Comparison of ENCODE assay signal across 10 cellular contexts in genomic region chr12:57740656-57741412, GRCh38. TPM values are rescaled to one million over a fixed set of nuclear protein-coding genes. Genes with fewer than 3 reads are reported as not detected.
A peak's percentile ranks its signal among the peaks of the same experiment; 100 is the strongest.
DNase-seq lines count a peak whose midpoint lies in the region; ATAC-seq, FAIRE-seq and TF ChIP-seq lines count a peak whose summit lies in the region.
"Had no signal": no experiment of that assay in that cellular context is flagged by ENCODE, and none has a peak within 500 bp of the region (broad histone marks: within the 10 kb centered on the region; RNA-seq: fewer than 3 reads in every experiment).

No MANE protein-coding gene starts in this region.

- peak; percentile 56 to 57 for DNase-seq in stimulated activated CD4-positive, alpha-beta T cell treated with anti-CD3 and anti-CD28 coated beads, Interleukin-2, amount 100 ng/mL, for 48 hours
- no peak for DNase-seq in SKM-1 treated with dmso at 0.1 percent for 144 hours (lab: John Stamatoyannopoulos, UW; ENCODE audit: unreplicated experiment)
- DNase-seq in HepG2 (ENCODE audit: low spot score) = no peak
- no peak for DNase-seq in amniotic stem cell (lab: John Stamatoyannopoulos, UW)

- intact Hi-C loops in HepG2 (cut with micrococcal nuclease; ENCODE audit: unreplicated experiment) = no loop called here

- BruUV-seq in HepG2 (replicated peaks; lab: Mats Ljungman, UMichigan) = no TSS peak

- H3K79me2 ChIP-seq in SU-DHL-6 (ENCODE audit: insufficient read depth, low read length) (peaks cover 12% of the 10 kb centered on the region), HepG2 (ENCODE audit: insufficient read depth, low read length) (peaks cover 6% of the 10 kb centered on the region)

- TF ChIP-seq POLR2A in HepG2 (IDR thresholded peaks at IDR 0.05; ENCODE audit: insufficient read depth in 1 of 2, low read depth in 2 of 2, low read length in 2 of 2) = no peak

- WGBS in HepG2 (ENCODE audit: low lambda C conversion rate) = 57% methylated on average over 5 of the region's 5 CpGs

- in situ Hi-C loops in HepG2 (cut with HindIII; ENCODE audit: extremely low pct_ligation_motif_present, low pct_unique_long_range_greater_than_20kb) = no loop called here

- CTCF ChIA-PET in HepG2 (lab: Yijun Ruan, JAX; ENCODE audit: low intra/inter-chr PET ratio, low total read pairs) = no interaction called here

- H4K20me1 ChIP-seq in SU-DHL-6 (ENCODE audit: low read depth, low read length) = no peaks in the 10 kb centered on the region
- no peaks in the 10 kb centered on the region for H4K20me1 ChIP-seq in HepG2 (ENCODE audit: insufficient read depth, low read length)

- H3F3A ChIP-seq in SU-DHL-6 (ENCODE audit: insufficient read depth) = peaks cover 10% of the 10 kb centered on the region; the same call in 1 of the 2 replicates

- H3K27me3 ChIP-seq in SU-DHL-6 (ENCODE audit: low read length) (no peaks in the 10 kb centered on the region), HepG2 (ENCODE audit: control insufficient read depth in 1 of 2, insufficient read depth in 2 of 2, low read length in 2 of 2) (peaks cover 12 to 44% of the 10 kb centered on the region in 2 experiments; a peak in 4 of 5 replicates)

- peak; percentile 64 for ATAC-seq in GM18858 (IDR thresholded peaks at IDR 0.05; ENCODE audit: unreplicated experiment)
- peak; percentile 38 for ATAC-seq in HG02840 (IDR thresholded peaks at IDR 0.05; ENCODE audit: low FRiP score, unreplicated experiment)
- ATAC-seq in HepG2 = no peak
- ATAC-seq: Panc1 had no signal

- H3K36me3 ChIP-seq in SU-DHL-6 (ENCODE audit: low read length) (no peaks in the 10 kb centered on the region), HepG2 (replicated peaks in 1 of 2; ENCODE audit: control insufficient read depth in 1 of 2, insufficient read depth in 2 of 2, low read length in 2 of 2) (0 out of 5 replicates have a peak, but pooled peaks cover 0 to 4% of the 10 kb centered on the region in 2 experiments)

- POLR2A ChIA-PET in HepG2 (lab: Yijun Ruan, JAX) = no interaction called here

- peak overlapping the region; percentile 68 for H3K4me3 ChIP-seq in SU-DHL-6 (ENCODE audit: insufficient read depth, low read length, poor library complexity, severe bottlenecking)
- H3K4me3 ChIP-seq in HepG2 (replicated peaks in 1 of 3; ENCODE audit: insufficient read depth in 1 of 3, low read depth in 2 of 3, low read length in 3 of 3) = no peak overlapping the region

- no peak overlapping the region for H3K27ac ChIP-seq in SU-DHL-6 (ENCODE audit: low read depth, low read length)
- H3K27ac ChIP-seq in angular gyrus (ENCODE audit: low read depth, low read length) = peak overlapping the region; percentile 35
- no peak overlapping the region for H3K27ac ChIP-seq in HepG2 (ENCODE audit: extremely low read length, insufficient read depth, low read length)

- no peak overlapping the region for H2AFZ ChIP-seq in SU-DHL-6 (ENCODE audit: low read depth, low read length, severe bottlenecking)
- no peak overlapping the region for H2AFZ ChIP-seq in HepG2 (ENCODE audit: low read length)

- H3K9ac ChIP-seq in SU-DHL-6 (ENCODE audit: low read length) (peak overlapping the region; percentile 68), HepG2 (ENCODE audit: insufficient read depth, low read depth, low read length) (no peak overlapping the region)

- FAIRE-seq in HepG2 (lab: Jason Lieb, UNC) = no peak
- FAIRE-seq: keratinocyte had no signal

- H3K4me2 ChIP-seq in SU-DHL-6 (ENCODE audit: low read depth, low read length, poor library complexity, severe bottlenecking) (peak overlapping the region; percentile 91), HepG2 (ENCODE audit: low read depth, low read length) (no peak overlapping the region)

- no peak for TF ChIP-seq RAD21 in HepG2 (CRISPR knock-in tag; IDR thresholded peaks at IDR 0.05)

- no peaks in the 10 kb centered on the region for H3K9me2 ChIP-seq in SU-DHL-6 (replicated peaks; ENCODE audit: insufficient read depth, low read length)

- TF ChIP-seq CTCF in SU-DHL-6 (IDR thresholded peaks at IDR 0.05; ENCODE audit: insufficient read depth, low read length, poor library complexity, severe bottlenecking) (no peak), HepG2 (CRISPR knock-in tag; IDR thresholded peaks at IDR 0.05) (no peak)

- TF ChIP-seq EP300 in HepG2 (IDR thresholded peaks at IDR 0.05; ENCODE audit: low read depth in 2 of 2, low read length in 2 of 2) (no peak), HepG2 (CRISPR knock-in tag; IDR thresholded peaks at IDR 0.05; ENCODE audit: borderline replicate concordance) (no peak)

- H3K9me3 ChIP-seq in SU-DHL-6 (ENCODE audit: insufficient read depth, low read length) = no peaks in the 10 kb centered on the region
- no peaks in the 10 kb centered on the region for H3K9me3 ChIP-seq in HepG2 (ENCODE audit: low read length)

- H3K4me1 ChIP-seq in HepG2 (ENCODE audit: insufficient read depth, low read length) = peaks cover 57% of the 10 kb centered on the region

RNA-seq across cellular contexts. Expression of gene AGAP2, which starts 2.3 kb away (rescaled TPM):
- 0.38 and 0.81 TPM in 2 replicates for total RNA-seq in HepG2 (2016; rRNA removed; fragmentation: Illumina TruSeq; extraction: Trizol)
- total RNA-seq in HepG2 (2016; cell fraction: cytosol; rRNA removed; fragmentation: Illumina TruSeq; extraction: Trizol; ENCODE audit: low read depth) = 0.10 and 0.18 TPM in 2 replicates
- 0.45 and 0.91 TPM in 2 replicates for total RNA-seq in HepG2 (2016; cell fraction: insoluble cytoplasmic fraction; rRNA removed; fragmentation: Illumina TruSeq; extraction: Trizol)
- 0.24 and 0.49 TPM in 2 replicates for total RNA-seq in HepG2 (2016; cell fraction: membrane; rRNA removed; fragmentation: Illumina TruSeq; extraction: Trizol)
- 0.44 and 0.71 TPM in 2 replicates for total RNA-seq in HepG2 (2016; cell fraction: nucleus; rRNA removed; fragmentation: Illumina TruSeq; extraction: Trizol)
- polyA plus RNA-seq in HepG2 (2011; rRNA removed) = 0.45 and 0.73 TPM in 2 replicates
- polyA plus RNA-seq in HepG2 (2011; cell fraction: cytosol; rRNA removed) = 0.50 and 0.87 TPM in 2 replicates
- 1.0 and 1.5 TPM in 2 replicates for polyA plus RNA-seq in HepG2 (2011; cell fraction: nucleus; rRNA removed)
- 0.23 and 0.31 TPM in 2 replicates for polyA plus RNA-seq in HepG2 (2012)
- 0.33 and 0.42 TPM in 2 replicates for polyA plus RNA-seq in HepG2 (2016; cell fraction: cytosol; fragmentation: Illumina TruSeq; extraction: Trizol; ENCODE audit: low read depth)
- 0.57 and 0.95 TPM in 2 replicates for polyA plus RNA-seq in HepG2 (2016; cell fraction: insoluble cytoplasmic fraction; fragmentation: Illumina TruSeq; extraction: Trizol; ENCODE audit: low read depth)
- 0.10 and 0.23 TPM in 2 replicates for polyA plus RNA-seq in HepG2 (2016; cell fraction: membrane; fragmentation: Illumina TruSeq; extraction: Trizol; ENCODE audit: low read depth)
- 0.37 and 1.3 TPM in 2 replicates for polyA plus RNA-seq in HepG2 (2016; cell fraction: nucleus; fragmentation: Illumina TruSeq; extraction: Trizol; ENCODE audit: insufficient read depth, low read depth)
- 0.42 and 0.96 TPM in 2 replicates for polyA minus RNA-seq in HepG2 (2011; rRNA and poly(A)+ RNA removed; ENCODE audit: low replicate concordance)
- polyA minus RNA-seq in HepG2 (2011; cell fraction: cytosol; rRNA and poly(A)+ RNA removed) = 0.70 and 0.79 TPM in 2 replicates
- 0.90 and 1.5 TPM in 2 replicates for polyA minus RNA-seq in HepG2 (2011; cell fraction: nucleus; rRNA and poly(A)+ RNA removed)

RNA-seq across cellular contexts. Expression of gene TSPAN31, which starts 4.0 kb away (rescaled TPM):
- total RNA-seq in HepG2 (2016; rRNA removed; fragmentation: Illumina TruSeq; extraction: Trizol) = 5.4 and 10.4 TPM in 2 replicates
- 3.1 and 3.3 TPM in 2 replicates for total RNA-seq in HepG2 (2016; cell fraction: cytosol; rRNA removed; fragmentation: Illumina TruSeq; extraction: Trizol; ENCODE audit: low read depth)
- total RNA-seq in HepG2 (2016; cell fraction: insoluble cytoplasmic fraction; rRNA removed; fragmentation: Illumina TruSeq; extraction: Trizol) = 7.8 and 11.5 TPM in 2 replicates
- 6.1 and 6.3 TPM in 2 replicates for total RNA-seq in HepG2 (2016; cell fraction: membrane; rRNA removed; fragmentation: Illumina TruSeq; extraction: Trizol)
- total RNA-seq in HepG2 (2016; cell fraction: nucleus; rRNA removed; fragmentation: Illumina TruSeq; extraction: Trizol) = 8.7 and 15.1 TPM in 2 replicates
- 24.6 and 27.3 TPM in 2 replicates for polyA plus RNA-seq in HepG2 (2011; rRNA removed)
- polyA plus RNA-seq in HepG2 (2011; cell fraction: cytosol; rRNA removed) = 19.3 and 22.2 TPM in 2 replicates
- 26.2 and 31.2 TPM in 2 replicates for polyA plus RNA-seq in HepG2 (2011; cell fraction: nucleus; rRNA removed)
- polyA plus RNA-seq in HepG2 (2012) = 17.1 and 17.8 TPM in 2 replicates
- polyA plus RNA-seq in HepG2 (2016; cell fraction: cytosol; fragmentation: Illumina TruSeq; extraction: Trizol; ENCODE audit: low read depth) = 3.2 and 4.3 TPM in 2 replicates
- 6.6 and 6.9 TPM in 2 replicates for polyA plus RNA-seq in HepG2 (2016; cell fraction: insoluble cytoplasmic fraction; fragmentation: Illumina TruSeq; extraction: Trizol; ENCODE audit: low read depth)
- polyA plus RNA-seq in HepG2 (2016; cell fraction: membrane; fragmentation: Illumina TruSeq; extraction: Trizol; ENCODE audit: low read depth) = 4.9 and 7.9 TPM in 2 replicates
- polyA plus RNA-seq in HepG2 (2016; cell fraction: nucleus; fragmentation: Illumina TruSeq; extraction: Trizol; ENCODE audit: insufficient read depth, low read depth) = 22.0 and 24.1 TPM in 2 replicates
- 8.6 and 23.9 TPM in 2 replicates for polyA minus RNA-seq in HepG2 (2011; rRNA and poly(A)+ RNA removed; ENCODE audit: low replicate concordance)
- 5.8 and 8.3 TPM in 2 replicates for polyA minus RNA-seq in HepG2 (2011; cell fraction: cytosol; rRNA and poly(A)+ RNA removed)
- 14.9 and 21.0 TPM in 2 replicates for polyA minus RNA-seq in HepG2 (2011; cell fraction: nucleus; rRNA and poly(A)+ RNA removed)

RNA-seq across cellular contexts. Expression of gene CDK4, which starts 11.3 kb away (rescaled TPM):
- 209 and 255 TPM in 2 replicates for total RNA-seq in HepG2 (2016; rRNA removed; fragmentation: Illumina TruSeq; extraction: Trizol)
- total RNA-seq in HepG2 (2016; cell fraction: cytosol; rRNA removed; fragmentation: Illumina TruSeq; extraction: Trizol; ENCODE audit: low read depth) = 114 and 177 TPM in 2 replicates
- total RNA-seq in HepG2 (2016; cell fraction: insoluble cytoplasmic fraction; rRNA removed; fragmentation: Illumina TruSeq; extraction: Trizol) = 213 and 245 TPM in 2 replicates
- 203 and 282 TPM in 2 replicates for total RNA-seq in HepG2 (2016; cell fraction: membrane; rRNA removed; fragmentation: Illumina TruSeq; extraction: Trizol)
- 105 and 134 TPM in 2 replicates for total RNA-seq in HepG2 (2016; cell fraction: nucleus; rRNA removed; fragmentation: Illumina TruSeq; extraction: Trizol)
- polyA plus RNA-seq in HepG2 (2011; rRNA removed) = 171 and 191 TPM in 2 replicates
- 223 and 255 TPM in 2 replicates for polyA plus RNA-seq in HepG2 (2011; cell fraction: cytosol; rRNA removed)
- polyA plus RNA-seq in HepG2 (2011; cell fraction: nucleus; rRNA removed) = 58.2 and 58.6 TPM in 2 replicates
- 68.6 and 92.8 TPM in 2 replicates for polyA plus RNA-seq in HepG2 (2012)
- 148 and 226 TPM in 2 replicates for polyA plus RNA-seq in HepG2 (2016; cell fraction: cytosol; fragmentation: Illumina TruSeq; extraction: Trizol; ENCODE audit: low read depth)
- 315 and 325 TPM in 2 replicates for polyA plus RNA-seq in HepG2 (2016; cell fraction: insoluble cytoplasmic fraction; fragmentation: Illumina TruSeq; extraction: Trizol; ENCODE audit: low read depth)
- polyA plus RNA-seq in HepG2 (2016; cell fraction: membrane; fragmentation: Illumina TruSeq; extraction: Trizol; ENCODE audit: low read depth) = 208 and 297 TPM in 2 replicates
- polyA plus RNA-seq in HepG2 (2016; cell fraction: nucleus; fragmentation: Illumina TruSeq; extraction: Trizol; ENCODE audit: insufficient read depth, low read depth) = 175 and 177 TPM in 2 replicates
- 141 and 375 TPM in 2 replicates for polyA minus RNA-seq in HepG2 (2011; rRNA and poly(A)+ RNA removed; ENCODE audit: low replicate concordance)
- 49.7 and 59.9 TPM in 2 replicates for polyA minus RNA-seq in HepG2 (2011; cell fraction: cytosol; rRNA and poly(A)+ RNA removed)
- 72.6 and 80.6 TPM in 2 replicates for polyA minus RNA-seq in HepG2 (2011; cell fraction: nucleus; rRNA and poly(A)+ RNA removed)

RNA-seq across cellular contexts. Expression of gene MARCHF9, which starts 14.1 kb away (rescaled TPM):
- total RNA-seq in HepG2 (2016; rRNA removed; fragmentation: Illumina TruSeq; extraction: Trizol) = 2.7 and 5.7 TPM in 2 replicates
- 3.9 and 5.1 TPM in 2 replicates for total RNA-seq in HepG2 (2016; cell fraction: cytosol; rRNA removed; fragmentation: Illumina TruSeq; extraction: Trizol; ENCODE audit: low read depth)
- total RNA-seq in HepG2 (2016; cell fraction: insoluble cytoplasmic fraction; rRNA removed; fragmentation: Illumina TruSeq; extraction: Trizol) = 3.4 and 4.7 TPM in 2 replicates
- 5.9 and 6.2 TPM in 2 replicates for total RNA-seq in HepG2 (2016; cell fraction: membrane; rRNA removed; fragmentation: Illumina TruSeq; extraction: Trizol)
- 3.4 and 4.3 TPM in 2 replicates for total RNA-seq in HepG2 (2016; cell fraction: nucleus; rRNA removed; fragmentation: Illumina TruSeq; extraction: Trizol)
- polyA plus RNA-seq in HepG2 (2011; rRNA removed) = 9.6 and 14.5 TPM in 2 replicates
- polyA plus RNA-seq in HepG2 (2011; cell fraction: cytosol; rRNA removed) = 8.1 and 8.8 TPM in 2 replicates
- 15.5 and 17.5 TPM in 2 replicates for polyA plus RNA-seq in HepG2 (2011; cell fraction: nucleus; rRNA removed)
- polyA plus RNA-seq in HepG2 (2012) = 7.7 and 10.3 TPM in 2 replicates
- polyA plus RNA-seq in HepG2 (2016; cell fraction: cytosol; fragmentation: Illumina TruSeq; extraction: Trizol; ENCODE audit: low read depth) = 2.7 and 3.1 TPM in 2 replicates
- 5.0 and 8.0 TPM in 2 replicates for polyA plus RNA-seq in HepG2 (2016; cell fraction: insoluble cytoplasmic fraction; fragmentation: Illumina TruSeq; extraction: Trizol; ENCODE audit: low read depth)
- polyA plus RNA-seq in HepG2 (2016; cell fraction: membrane; fragmentation: Illumina TruSeq; extraction: Trizol; ENCODE audit: low read depth) = 5.8 TPM in 2 replicates
- 13.4 and 15.4 TPM in 2 replicates for polyA plus RNA-seq in HepG2 (2016; cell fraction: nucleus; fragmentation: Illumina TruSeq; extraction: Trizol; ENCODE audit: insufficient read depth, low read depth)
- polyA minus RNA-seq in HepG2 (2011; rRNA and poly(A)+ RNA removed; ENCODE audit: low replicate concordance) = 12.1 and 12.5 TPM in 2 replicates
- 4.1 and 4.5 TPM in 2 replicates for polyA minus RNA-seq in HepG2 (2011; cell fraction: cytosol; rRNA and poly(A)+ RNA removed)
- polyA minus RNA-seq in HepG2 (2011; cell fraction: nucleus; rRNA and poly(A)+ RNA removed) = 3.7 and 5.3 TPM in 2 replicates

RNA-seq across cellular contexts. Expression of gene CYP27B1, which starts 26.0 kb away (rescaled TPM):
- total RNA-seq in HepG2 (2016; rRNA removed; fragmentation: Illumina TruSeq; extraction: Trizol) = 0.97 and 2.3 TPM in 2 replicates
- total RNA-seq in HepG2 (2016; cell fraction: cytosol; rRNA removed; fragmentation: Illumina TruSeq; extraction: Trizol; ENCODE audit: low read depth) = 0.51 and 0.53 TPM in 2 replicates
- 0.70 and 2.8 TPM in 2 replicates for total RNA-seq in HepG2 (2016; cell fraction: insoluble cytoplasmic fraction; rRNA removed; fragmentation: Illumina TruSeq; extraction: Trizol)
- total RNA-seq in HepG2 (2016; cell fraction: membrane; rRNA removed; fragmentation: Illumina TruSeq; extraction: Trizol) = 0.79 and 0.83 TPM in 2 replicates
- total RNA-seq in HepG2 (2016; cell fraction: nucleus; rRNA removed; fragmentation: Illumina TruSeq; extraction: Trizol) = 4.1 and 5.2 TPM in 2 replicates
- polyA plus RNA-seq in HepG2 (2011; rRNA removed) = 3.0 and 3.4 TPM in 2 replicates
- polyA plus RNA-seq in HepG2 (2011; cell fraction: cytosol; rRNA removed) = 0.86 and 1.2 TPM in 2 replicates
- polyA plus RNA-seq in HepG2 (2011; cell fraction: nucleus; rRNA removed) = 19.6 and 23.7 TPM in 2 replicates
- 1.4 and 2.3 TPM in 2 replicates for polyA plus RNA-seq in HepG2 (2012)
- polyA plus RNA-seq in HepG2 (2016; cell fraction: cytosol; fragmentation: Illumina TruSeq; extraction: Trizol; ENCODE audit: low read depth) = 0.29 and 0.36 TPM in 2 replicates
- polyA plus RNA-seq in HepG2 (2016; cell fraction: insoluble cytoplasmic fraction; fragmentation: Illumina TruSeq; extraction: Trizol; ENCODE audit: low read depth) = 1.1 and 1.2 TPM in 2 replicates
- 0.59 and 0.77 TPM in 2 replicates for polyA plus RNA-seq in HepG2 (2016; cell fraction: membrane; fragmentation: Illumina TruSeq; extraction: Trizol; ENCODE audit: low read depth)
- polyA plus RNA-seq in HepG2 (2016; cell fraction: nucleus; fragmentation: Illumina TruSeq; extraction: Trizol; ENCODE audit: insufficient read depth, low read depth) = 6.9 and 9.0 TPM in 2 replicates
- polyA minus RNA-seq in HepG2 (2011; rRNA and poly(A)+ RNA removed; ENCODE audit: low replicate concordance) = 5.9 and 7.2 TPM in 2 replicates
- polyA minus RNA-seq in HepG2 (2011; cell fraction: cytosol; rRNA and poly(A)+ RNA removed) = 0.40 and 1.9 TPM in 2 replicates
- polyA minus RNA-seq in HepG2 (2011; cell fraction: nucleus; rRNA and poly(A)+ RNA removed) = 15.7 and 19.3 TPM in 2 replicates

Comparison
In these comparisons a context has a peak if more than half of its experiments do, and no peak if none do; other contexts are left out.
1. DNase-seq: peak in stimulated activated CD4-positive, alpha-beta T cell treated with anti-CD3 and anti-CD28 coated beads, Interleukin-2, amount 100 ng/mL, for 48 hours (2 of 2); none in SKM-1 treated with dmso at 0.1 percent for 144 hours (single experiment), HepG2 (single experiment) and amniotic stem cell (single experiment).